In genomic region chrX:111282991-111283390, GRCh38 we compare ENCODE assay signal across 8 cellular contexts. TPM values are rescaled to one million over a fixed set of nuclear protein-coding genes. Genes with fewer than 3 reads are reported as not detected.
"Had no signal": no experiment of that assay in that cellular context is flagged by ENCODE, and none has a peak within 500 bp of the region (broad histone marks: within the 10 kb centered on the region; RNA-seq: fewer than 3 reads in every experiment).

No MANE protein-coding gene starts in this region.

- H2AFZ ChIP-seq: GM23338 had no signal

- H3K4me1 Mint-ChIP-seq: GM23338, H9 had no signal

- H3K4me3 Mint-ChIP-seq: GM23338, H9 had no signal

- H3K4me3 ChIP-seq: GM23338 had no signal

- H3K27ac Mint-ChIP-seq: GM23338, H9 had no signal

- FAIRE-seq: H1, H54, HTR-8/SVneo had no signal

- DNase-seq: H9, HCEC 1CT, IMR-90 had no signal

- ATAC-seq: GM23338 had no signal

- H3K9me3 Mint-ChIP-seq: GM23338, H9 had no signal

- H3K4me2 ChIP-seq: GM23338 had no signal

RNA-seq across cellular contexts. Expression of gene CAPN6, which starts 12.7 kb away (rescaled TPM):
- total RNA-seq: HT-29, IMR-90 had no signal
- polyA plus RNA-seq: IMR-90 had no signal
